Comparison of ENCODE assay signal across 12 cellular contexts in genomic region chr15:32849769-32850668, GRCh38.
DNase-seq lines count a peak whose midpoint lies in the region; ATAC-seq, FAIRE-seq and TF ChIP-seq lines count a peak whose summit lies in the region.
"Had no signal": no experiment of that assay in that cellular context is flagged by ENCODE, and none has a peak within 500 bp of the region (broad histone marks: within the 10 kb centered on the region; RNA-seq: fewer than 3 reads in every experiment).

No MANE protein-coding gene starts in this region.

- H3K4me2 ChIP-seq in osteoblast (ENCODE audit: insufficient read depth, low read length): no peak overlapping the region

- FAIRE-seq in bronchial epithelial cell (lab: Jason Lieb, UNC) (no peak), pancreas (lab: Jason Lieb, UNC) (no peak)

- H3K27ac ChIP-seq in osteoblast (ENCODE audit: low read depth, low read length): peak overlapping the region; percentile 100
- no peak overlapping the region for H3K27ac ChIP-seq in pancreas

- intact Hi-C loops in pancreas (cut with DNase I): no loop called here

- H3K36me3 ChIP-seq in bronchial epithelial cell (ENCODE audit: control insufficient read depth, insufficient read depth, low read length) (no peaks in the 10 kb centered on the region), osteoblast (ENCODE audit: insufficient read depth, low read length) (peaks cover 7% of the 10 kb centered on the region), pancreas (no peaks in the 10 kb centered on the region)

- H3K79me2 ChIP-seq in osteoblast (ENCODE audit: insufficient read depth, low read length): peaks cover 2% of the 10 kb centered on the region

- H3K9me3 ChIP-seq in osteoblast (ENCODE audit: low read depth, low read length) (no peaks in the 10 kb centered on the region), pancreas (no peaks in the 10 kb centered on the region)

- ATAC-seq in pancreas: no peak

- H3K4me1 ChIP-seq in osteoblast (ENCODE audit: insufficient read depth, low read length) (peaks cover 25% of the 10 kb centered on the region), pancreas (no peaks in the 10 kb centered on the region)

- TF ChIP-seq CTCF in bronchial epithelial cell (IDR thresholded peaks at IDR 0.05; ENCODE audit: insufficient read depth, low read length, severe bottlenecking) (no peak), osteoblast (IDR thresholded peaks at IDR 0.05; ENCODE audit: extremely low read depth, low read depth, low read length) (no peak), pancreas (IDR thresholded peaks at IDR 0.05) (no peak)

- DNase-seq in ELR (ENCODE audit: low read depth) (peak; percentile 95), NOMO-1 treated with DMSO at 0.1 percent for 48 hours (lab: John Stamatoyannopoulos, UW; ENCODE audit: unreplicated experiment) (peak; percentile 96), bronchial epithelial cell (ENCODE audit: low read depth) (peak; percentile 99), osteoblast (ENCODE audit: insufficient read length, low spot score, missing footprints) (peak; percentile 82), HUDEP-2 (lab: John Stamatoyannopoulos, UW; ENCODE audit: unreplicated experiment in 76 of 76) (no peak), NCI-H524 treated with DMSO at 0.1 percent for 48 hours (lab: John Stamatoyannopoulos, UW) (no peak), pancreas (no peak)
- no peak for DNase-seq in activated CD8-positive, alpha-beta memory T cell treated with anti-CD3 and anti-CD28 coated beads, Interleukin-2, amount 50 U/mL, for 4 hours
- DNase-seq: dermis blood vessel endothelial cell; DMS153; NCI-H748 treated with DMSO at 0.1 percent for 48 hours; stimulated activated CD4-positive, alpha-beta T cell treated with anti-CD3 and anti-CD28 coated beads, Interleukin-4, amount 100 ng/mL, for 1 hour had no signal

- H3K4me3 ChIP-seq in bronchial epithelial cell (ENCODE audit: low read depth, low read length): no peak overlapping the region
- no peak overlapping the region for H3K4me3 ChIP-seq in osteoblast (ENCODE audit: insufficient read depth, low read length)
- no peak overlapping the region for H3K4me3 ChIP-seq in pancreas

- H3K27me3 ChIP-seq in bronchial epithelial cell (ENCODE audit: control insufficient read depth, insufficient read depth, low read length) (no peaks in the 10 kb centered on the region), osteoblast (ENCODE audit: insufficient read depth, low read length) (no peaks in the 10 kb centered on the region), pancreas (no peaks in the 10 kb centered on the region)

- H4K20me1 ChIP-seq in osteoblast (ENCODE audit: insufficient read depth, low read length): no peaks in the 10 kb centered on the region

- H2AFZ ChIP-seq in osteoblast (ENCODE audit: low read length): no peak overlapping the region

- WGBS in pancreas, 2 donors: 85 to 86% methylated on average over 10 to 11 of the region's 11 CpGs

Comparison
In these comparisons a context has a peak if more than half of its experiments do, and no peak if none do; other contexts are left out.
1. DNase-seq: peak in ELR (single experiment), NOMO-1 treated with DMSO at 0.1 percent for 48 hours (single experiment), bronchial epithelial cell (single experiment) and osteoblast (single experiment); none in HUDEP-2 (0 of 76), activated CD8-positive, alpha-beta memory T cell treated with anti-CD3 and anti-CD28 coated beads, Interleukin-2, amount 50 U/mL, for 4 hours (single experiment), NCI-H524 treated with DMSO at 0.1 percent for 48 hours (single experiment) and pancreas (0 of 6).